13 cellular contexts compared by ENCODE assay signal in the genomic region with DNA sequence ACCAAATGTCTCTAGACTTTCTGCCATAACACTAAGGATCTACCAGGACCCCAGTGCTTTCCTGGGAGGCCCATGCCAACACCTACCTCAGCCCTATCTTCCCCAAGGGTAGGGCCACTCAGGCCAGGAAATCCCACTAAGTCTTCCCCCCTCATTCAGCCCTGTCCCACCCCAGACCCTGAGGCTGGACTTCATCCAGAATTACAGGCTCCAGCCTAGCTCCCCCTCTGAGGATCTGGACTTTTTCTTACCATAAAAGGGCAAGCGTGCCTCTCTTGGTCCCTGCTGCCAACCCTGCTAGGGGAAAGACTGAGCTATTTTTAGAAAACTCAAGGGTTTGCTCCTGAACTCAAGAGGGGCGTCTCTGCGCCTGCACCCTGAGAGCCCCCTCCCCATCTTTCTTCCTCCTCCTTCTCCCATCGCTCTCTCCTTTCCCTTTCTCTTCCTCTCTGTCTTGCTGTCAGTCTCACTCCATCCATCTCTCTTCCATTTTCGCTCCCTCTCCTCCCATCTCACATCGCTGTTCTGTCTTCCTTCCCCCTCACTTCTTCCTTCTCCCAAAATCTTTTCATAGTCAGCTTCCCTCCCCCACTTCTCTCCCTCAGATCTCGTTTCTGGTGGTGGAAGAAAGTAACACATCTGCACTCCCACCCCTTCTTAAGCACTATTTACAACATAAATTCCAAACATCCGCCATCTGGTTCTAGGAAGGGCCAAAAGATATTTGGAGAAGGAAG. TPM values are rescaled to one million over a fixed set of nuclear protein-coding genes. Genes with fewer than 3 reads are reported as not detected.
DNase-seq lines count a peak whose midpoint lies in the region; ATAC-seq and TF ChIP-seq lines count a peak whose summit lies in the region.
"Had no signal": no experiment of that assay in that cellular context is flagged by ENCODE, and none has a peak within 500 bp of the region (broad histone marks: within the 10 kb centered on the region; RNA-seq: fewer than 3 reads in every experiment).

No MANE protein-coding gene starts in this region.

- intact Hi-C loops in gastrocnemius medialis (cut with DNase I; ENCODE audit: low total_unique reads), result no loop called here
- intact Hi-C loops in activated CD4-positive, alpha-beta T cell treated with anti-CD3 and anti-CD28 coated beads for 36 hours (cut with DNase I, micrococcal nuclease), result no loop called here
- intact Hi-C loops in CD4-positive, alpha-beta memory T cell (cut with micrococcal nuclease), result no loop called here

- CTCF ChIA-PET in activated CD4-positive, alpha-beta T cell treated with anti-CD3 and anti-CD28 coated beads for 36 hours (lab: Charles Lee), result interaction anchor here (0.7 to 1.7 kb wide), 5 partner anchors 12 to 147 kb away, joined by 3 to 8 read pairs (median 5); no protein-coding TSS in a partner anchor
- CTCF ChIA-PET in CD4-positive, alpha-beta memory T cell (lab: Charles Lee; ENCODE audit: partially characterized antibody), result interaction anchor here (1.2 to 1.5 kb wide), 3 partner anchors 12 to 35 kb away, joined by 3 to 5 read pairs (median 4); no protein-coding TSS in a partner anchor

- POLR2A ChIA-PET in activated CD4-positive, alpha-beta T cell treated with anti-CD3 and anti-CD28 coated beads for 36 hours (lab: Charles Lee), result no interaction called here
- POLR2A ChIA-PET in CD4-positive, alpha-beta memory T cell (lab: Charles Lee; ENCODE audit: partially characterized antibody), result no interaction called here

- TF ChIP-seq CTCF in gastrocnemius medialis (IDR thresholded peaks at IDR 0.05 in 4 of 5, conservative IDR thresholded peaks at IDR 0.05 in 1 of 5), result no peak

- peaks cover 9% of the 10 kb centered on the region; the same call in 1 of the 2 replicates for H3K4me1 ChIP-seq in iPS-20b (ENCODE audit: insufficient read depth, low read length)
- peaks cover 9 to 17% of the 10 kb centered on the region in 2 donors for H3K4me1 ChIP-seq in gastrocnemius medialis
- no peaks in the 10 kb centered on the region for H3K4me1 ChIP-seq in CD4-positive, alpha-beta memory T cell (ENCODE audit: insufficient read depth, low read length)

- H3K36me3 Mint-ChIP-seq in activated CD4-positive, alpha-beta T cell treated with anti-CD3 and anti-CD28 coated beads for 36 hours (ENCODE audit: low read depth), result no peaks in the 10 kb centered on the region
- no peaks in the 10 kb centered on the region for H3K36me3 Mint-ChIP-seq in CD4-positive, alpha-beta memory T cell

- H3K4me1 Mint-ChIP-seq in activated CD4-positive, alpha-beta T cell treated with anti-CD3 and anti-CD28 coated beads for 36 hours, result peaks cover 4% of the 10 kb centered on the region
- peaks cover 0 to 2% (median under 1%) of the 10 kb centered on the region in 4 donors for H3K4me1 Mint-ChIP-seq in CD4-positive, alpha-beta memory T cell

- no peak overlapping the region for H3K4me3 Mint-ChIP-seq in activated CD4-positive, alpha-beta T cell treated with anti-CD3 and anti-CD28 coated beads for 36 hours
- H3K4me3 Mint-ChIP-seq in CD4-positive, alpha-beta memory T cell, result no peak overlapping the region
- H3K4me3 Mint-ChIP-seq: CD4-positive, alpha-beta T cell had no signal

- H3K4me3 ChIP-seq in iPS-20b (ENCODE audit: low read length) (no peak overlapping the region; the same call in 1 of the 2 replicates), gastrocnemius medialis (no peak overlapping the region)
- H3K4me3 ChIP-seq in CD4-positive, alpha-beta memory T cell (ENCODE audit: low read length in 2 of 2), result no peak overlapping the region

- H3K27me3 Mint-ChIP-seq in activated CD4-positive, alpha-beta T cell treated with anti-CD3 and anti-CD28 coated beads for 36 hours, result no peaks in the 10 kb centered on the region
- peaks cover 3 to 6% of the 10 kb centered on the region in 2 donors for H3K27me3 Mint-ChIP-seq in CD4-positive, alpha-beta memory T cell
- H3K27me3 Mint-ChIP-seq: CD4-positive, alpha-beta T cell had no signal

- H3K9me3 Mint-ChIP-seq in activated CD4-positive, alpha-beta T cell treated with anti-CD3 and anti-CD28 coated beads for 36 hours (ENCODE audit: low read depth), result no peaks in the 10 kb centered on the region
- no peaks in the 10 kb centered on the region for H3K9me3 Mint-ChIP-seq in CD4-positive, alpha-beta memory T cell
- H3K9me3 Mint-ChIP-seq: CD4-positive, alpha-beta T cell had no signal

- in situ Hi-C loops in gastrocnemius medialis (cut with MboI; ENCODE audit: low sequenced_read_pairs in 4 of 4), result no loop called here

- H3K9ac ChIP-seq in iPS-20b (ENCODE audit: low read depth, low read length), result peak overlapping the region; percentile 61; the same call in 1 of the 2 replicates

- no peak for ATAC-seq in gastrocnemius medialis
- ATAC-seq in activated CD4-positive, alpha-beta T cell treated with anti-CD3 and anti-CD28 coated beads for 36 hours, result no peak

- H3K9me3 ChIP-seq in iPS-20b (ENCODE audit: insufficient read depth, low read depth, low read length), result no peaks in the 10 kb centered on the region
- no peaks in the 10 kb centered on the region for H3K9me3 ChIP-seq in gastrocnemius medialis
- H3K9me3 ChIP-seq in CD4-positive, alpha-beta memory T cell (ENCODE audit: control insufficient read depth in 1 of 2, low read length in 2 of 2), result no peaks in the 10 kb centered on the region

- DNase-seq in ELF-1 (ENCODE audit: low read depth, low spot score) (peak; percentile 63), amniotic epithelial cell (ENCODE audit: low read depth) (peak; percentile 68), gastrocnemius medialis (no peak), NCI-H69 (lab: John Stamatoyannopoulos, UW) (no peak)
- no peak for DNase-seq in NK-92 treated with Interleukin-12 subunit alpha and Interleukin-12 subunit beta, amount 100 ng/mL, for 24 hours (lab: John Stamatoyannopoulos, UW)
- no peak for DNase-seq in activated CD4-positive, alpha-beta T cell treated with anti-CD3 and anti-CD28 coated beads for 36 hours
- no peak for DNase-seq in CD4-positive, alpha-beta memory T cell
- DNase-seq: activated T-cell treated with anti-CD3 and anti-CD28 coated beads for 4 hours; CD4-positive, alpha-beta T cell; NCI-H1417 treated with DMSO at 0.1 percent for 48 hours; T-helper 9 cell had no signal

- H3K27ac ChIP-seq in iPS-20b (ENCODE audit: low read length) (peak overlapping the region; percentile 22), gastrocnemius medialis (peak overlapping the region; percentile 33 to 60 (median 48))
- no peak overlapping the region for H3K27ac ChIP-seq in CD4-positive, alpha-beta memory T cell (ENCODE audit: low read depth, low read length)

- no peak overlapping the region for H3K27ac Mint-ChIP-seq in activated CD4-positive, alpha-beta T cell treated with anti-CD3 and anti-CD28 coated beads for 36 hours
- no peak overlapping the region for H3K27ac Mint-ChIP-seq in CD4-positive, alpha-beta memory T cell
- H3K27ac Mint-ChIP-seq: CD4-positive, alpha-beta T cell had no signal

- TF ChIP-seq POLR2A in gastrocnemius medialis (IDR thresholded peaks at IDR 0.05), result no peak

- no peaks in the 10 kb centered on the region for H3K27me3 ChIP-seq in iPS-20b (ENCODE audit: insufficient read depth, low read length)
- no peaks in the 10 kb centered on the region for H3K27me3 ChIP-seq in gastrocnemius medialis
- H3K27me3 ChIP-seq in CD4-positive, alpha-beta memory T cell (ENCODE audit: insufficient read depth, low read length), result no peaks in the 10 kb centered on the region

- H3K36me3 ChIP-seq in iPS-20b (ENCODE audit: insufficient read depth, low read depth, low read length) (no peaks in the 10 kb centered on the region), gastrocnemius medialis (no peaks in the 10 kb centered on the region)
- no peaks in the 10 kb centered on the region for H3K36me3 ChIP-seq in CD4-positive, alpha-beta memory T cell (ENCODE audit: insufficient read depth, low read length)

RNA-seq across cellular contexts. Expression of a gene that starts 38.1 kb away (rescaled TPM):
- total RNA-seq in gastrocnemius medialis, result 1 to 10 TPM in 1 of 4 donors, not detected in 3; 1.2 TPM
- not detected for total RNA-seq in activated CD4-positive, alpha-beta T cell treated with anti-CD3 and anti-CD28 coated beads for 36 hours
- not detected for total RNA-seq in CD4-positive, alpha-beta memory T cell
- polyA plus RNA-seq in CD4-positive, alpha-beta memory T cell, result not detected
- total RNA-seq: CD4-positive, alpha-beta T cell; cerebellum had no signal

RNA-seq across cellular contexts. Expression of a gene that starts 59.3 kb away (rescaled TPM):
- 1 to 10 TPM in 3 of 4 donors, under 1 TPM in 1; 0.29 to 1.5 (median 1.2) TPM for total RNA-seq in gastrocnemius medialis
- total RNA-seq in activated CD4-positive, alpha-beta T cell treated with anti-CD3 and anti-CD28 coated beads for 36 hours, result 10 to 100 TPM; 17.5 to 18.8 TPM
- total RNA-seq in CD4-positive, alpha-beta memory T cell, result 10 to 100 TPM; 40.4 to 43.9 TPM
- polyA plus RNA-seq in CD4-positive, alpha-beta memory T cell, result 10 to 100 TPM in 1 of 2 donors, 1 to 10 TPM in 1; 9.9 to 15.6 TPM

Comparison
In these comparisons a context has a peak if more than half of its experiments do, and no peak if none do; other contexts are left out.
1. DNase-seq: peak in ELF-1 (single experiment) and amniotic epithelial cell (single experiment); none in gastrocnemius medialis (0 of 2), NK-92 treated with Interleukin-12 subunit alpha and Interleukin-12 subunit beta, amount 100 ng/mL, for 24 hours (single experiment), activated CD4-positive, alpha-beta T cell treated with anti-CD3 and anti-CD28 coated beads for 36 hours (single experiment), CD4-positive, alpha-beta memory T cell (0 of 5) and NCI-H69 (single experiment).
2. RNA of a gene that starts 59.3 kb away (total RNA-seq): 40.4 to 43.9 TPM in CD4-positive, alpha-beta memory T cell and 17.5 to 18.8 TPM in activated CD4-positive, alpha-beta T cell treated with anti-CD3 and anti-CD28 coated beads for 36 hours; 0.29 to 1.5 TPM in gastrocnemius medialis; every median in the first group is over 4 times any median in the second.